ENCODE assay signal across 8 cellular contexts in genomic region chr10:32347363-32347735, GRCh38. TPM values are rescaled to one million over a fixed set of nuclear protein-coding genes. Genes with fewer than 3 reads are reported as not detected.
DNase-seq lines count a peak whose midpoint lies in the region; ATAC-seq, FAIRE-seq and TF ChIP-seq lines count a peak whose summit lies in the region.

No MANE protein-coding gene starts in this region.

- H3K27me3 ChIP-seq in HCT116 (ENCODE audit: insufficient read depth, low read length) (no peaks in the 10 kb centered on the region), ovary (no peaks in the 10 kb centered on the region)

- no TSS peak for BruUV-seq in HCT116 (replicated peaks; lab: Mats Ljungman, UMichigan)

- H3K27ac ChIP-seq in HCT116 (ENCODE audit: low read depth, low read length): peak overlapping the region; percentile 100
- peak overlapping the region; percentile 100 for H3K27ac ChIP-seq in ovary

- no peak overlapping the region for H2AFZ ChIP-seq in HCT116 (ENCODE audit: low read depth, low read length, poor library complexity, severe bottlenecking)

- WGBS in ovary, 3 donors: 0 to 1% (median 0%) methylated on average over 31 to 46 of the region's 46 CpGs

- FAIRE-seq in RCC 7860 (lab: Jason Lieb, UNC): no peak

- no peaks in the 10 kb centered on the region for H4K20me1 ChIP-seq in HCT116 (ENCODE audit: insufficient read depth)

- POLR2A ChIA-PET in HCT116 (lab: Charles Lee): no interaction called here

- H3K9ac ChIP-seq in HCT116 (ENCODE audit: low read length): peak overlapping the region; percentile 99

- H3K36me3 ChIP-seq in HCT116 (ENCODE audit: control insufficient read depth in 1 of 2, insufficient read depth in 2 of 2, low read length in 2 of 2): no peaks in the 10 kb centered on the region
- H3K36me3 ChIP-seq in ovary: no peaks in the 10 kb centered on the region

- intact Hi-C loops in HCT116 (cut with micrococcal nuclease) (loop anchor here (5.0 kb wide), 1 partner anchor 660 kb away; no protein-coding TSS in a partner anchor), ovary (cut with DNase I) (loop anchor here in 3 of 4 donors (5.0 to 10.0 kb wide), 4 partner anchors 90 to 610 kb away; partner anchors contain the start of genes ITGB1 (in 1 of the 3) and KIF5B (in 1 of the 3))

- ATAC-seq in GM18505 (IDR thresholded peaks at IDR 0.05; ENCODE audit: unreplicated experiment) (peak; percentile 16), HCT116 (peak; percentile 16; the same call in 1 of the 2 replicates)

- TF ChIP-seq RAD21 in HCT116 (IDR thresholded peaks at IDR 0.05; ENCODE audit: low read depth): no peak

- CTCF ChIA-PET in HCT116 (lab: Charles Lee): interaction anchor here (1.5 kb wide), 1 partner anchor 28 kb away, joined by 3 read pairs; no protein-coding TSS in a partner anchor

- H3K9me3 ChIP-seq in HCT116 (ENCODE audit: control insufficient read depth in 1 of 2, insufficient read depth in 1 of 2, low read depth in 1 of 2, low read length in 2 of 2): no peaks in the 10 kb centered on the region
- H3K9me3 ChIP-seq in ovary: no peaks in the 10 kb centered on the region

- peaks cover 37% of the 10 kb centered on the region for H3K79me2 ChIP-seq in HCT116 (ENCODE audit: insufficient read depth, low read length)

- H3K4me2 ChIP-seq in HCT116 (ENCODE audit: low read length): peak overlapping the region; percentile 79

- RAD21 ChIA-PET in HCT116 (lab: Charles Lee; ENCODE audit: low non-redundant PET in 1 of 2, low total read pairs in 2 of 2, uncharacterized antibody in 2 of 2, unreplicated experiment in 2 of 2): no interaction called here

- no peak for TF ChIP-seq EP300 in ovary (IDR thresholded peaks at IDR 0.05)

- TF ChIP-seq POLR2A in GM18505 (IDR thresholded peaks at IDR 0.05; ENCODE audit: borderline replicate concordance, extremely low read depth, insufficient read depth, insufficient read length): no peak
- no peak for TF ChIP-seq POLR2A in HCT116 (IDR thresholded peaks at IDR 0.05; ENCODE audit: borderline replicate concordance, extremely low read depth, insufficient read depth, insufficient read length)
- no peak for TF ChIP-seq POLR2A in erythroblast (IDR thresholded peaks at IDR 0.05; ENCODE audit: low read length)
- TF ChIP-seq POLR2A in ovary (IDR thresholded peaks at IDR 0.05): no peak

- H3K4me1 ChIP-seq in HCT116 (ENCODE audit: control insufficient read depth in 1 of 2, insufficient read depth in 2 of 2, low read length in 2 of 2) (peaks cover 4 to 15% of the 10 kb centered on the region in 2 experiments; a peak in 3 of 4 replicates), ovary (ENCODE audit: insufficient read depth) (peaks cover 5% of the 10 kb centered on the region)

- no peaks in the 10 kb centered on the region for H3K9me2 ChIP-seq in HCT116 (ENCODE audit: insufficient read depth)

- TF ChIP-seq CTCF in HCT116 (IDR thresholded peaks at IDR 0.05 in 2 of 3, conservative IDR thresholded peaks at IDR 0.05 in 1 of 3; ENCODE audit: borderline replicate concordance in 1 of 3, insufficient read depth in 1 of 3, low read depth in 2 of 3, low read length in 2 of 3): no peak
- TF ChIP-seq CTCF in ovary (IDR thresholded peaks at IDR 0.05): no peak

- H3K4me3 ChIP-seq in HCT116 (replicated peaks in 1 of 2; ENCODE audit: low read depth in 1 of 2, low read length in 2 of 2) (peak overlapping the region; percentile 90 to 93), ovary (peak overlapping the region; percentile 85)

- DNase-seq in HCT116 (ENCODE audit: low read depth, low spot score): peak; percentile 6
- DNase-seq in OCI-M1 (lab: John Stamatoyannopoulos, UW): peak; percentile 69
- DNase-seq in erythroblast (lab: John Stamatoyannopoulos, UW): peak; percentile 69 to 82
- no peak for DNase-seq in ovary
- DNase-seq in GOT3 (lab: John Stamatoyannopoulos, UW): no peak
- no peak for DNase-seq in RCC 7860 (ENCODE audit: low spot score)
- no peak for DNase-seq in NK-92 (lab: John Stamatoyannopoulos, UW; ENCODE audit: unreplicated experiment)

TF ChIP-seq in HCT116, 20 proteins besides CTCF, POLR2A, EP300 and RAD21:
- no peak for TF ChIP-seq CBX3 (IDR thresholded peaks at IDR 0.05; ENCODE audit: low read depth)
- TF ChIP-seq EZH2phosphoT487 (IDR thresholded peaks at IDR 0.05; ENCODE audit: borderline replicate concordance): no peak
- no peak for TF ChIP-seq YY1 (IDR thresholded peaks at IDR 0.05; ENCODE audit: extremely low read depth, insufficient replicate concordance, low read depth, low read length)
- TF ChIP-seq SIN3A (IDR thresholded peaks at IDR 0.05; ENCODE audit: low read depth): no peak
- TF ChIP-seq FOSL1 (IDR thresholded peaks at IDR 0.05; ENCODE audit: low read depth): no peak
- no peak for TF ChIP-seq SP1 (IDR thresholded peaks at IDR 0.05; ENCODE audit: low read depth)
- no peak for TF ChIP-seq ZNF274 (IDR thresholded peaks at IDR 0.05; ENCODE audit: low read depth, low read length)

RNA-seq across cellular contexts. Expression of gene EPC1, which starts 0.4 kb away (rescaled TPM):
- total RNA-seq in HCT116 (2021; ENCODE audit: unreplicated experiment) (20.1 TPM), ovary (10 to 100 TPM; 35.6 to 52.9 (median 42.9) TPM)
- 16.0 and 18.5 TPM in 2 replicates for polyA plus RNA-seq in HCT116 (2012)
- polyA plus RNA-seq in ovary: 10 to 100 TPM; 31.8 to 40.7 TPM

Comparison
In these comparisons a context has a peak if more than half of its experiments do, and no peak if none do; other contexts are left out.
1. DNase-seq: peak in HCT116 (single experiment), OCI-M1 (single experiment) and erythroblast (2 of 2); none in ovary (0 of 5), GOT3 (single experiment), RCC 7860 (single experiment) and NK-92 (single experiment).